In genomic region chr16:60087530-60087929, GRCh38 we compare ENCODE assay signal across 39 cellular contexts.
"Had no signal": no experiment of that assay in that cellular context is flagged by ENCODE, and none has a peak within 500 bp of the region (broad histone marks: within the 10 kb centered on the region; RNA-seq: fewer than 3 reads in every experiment).

No MANE protein-coding gene starts in this region.

- H3K9me3 ChIP-seq: adrenal gland, ascending aorta, breast epithelium had no signal

- H3K36me3 ChIP-seq: adrenal gland, ascending aorta, brain microvascular endothelial cell, breast epithelium, cardiac muscle cell had no signal

- H3K27ac Mint-ChIP-seq: activated naive CD4-positive, alpha-beta T cell treated with anti-CD3 and anti-CD28 coated beads for 36 hours; activated naive CD4-positive, alpha-beta T cell treated with anti-CD3 and anti-CD28 coated beads, Interleukin-2, amount 10 ng/mL, durations not matched to agents 7 days and 5 days; activated naive CD4-positive, alpha-beta T cell treated with anti-CD3 and anti-CD28 coated beads, Interleukin-2, amount 50 U/mL, for 24 hours; activated naive CD4-positive, alpha-beta T cell treated with anti-CD3 and anti-CD28 coated beads, Interleukin-2, amount 50 U/mL, for 72 hours; activated naive CD8-positive, alpha-beta T cell; activated naive CD8-positive, alpha-beta T cell treated with anti-CD3 and anti-CD28 coated beads for 36 hours; activated naive CD8-positive, alpha-beta T cell treated with anti-CD3 and anti-CD28 coated beads, Interleukin-2, amount 10 ng/mL, durations not matched to agents 7 days and 5 days; activated naive CD8-positive, alpha-beta T cell treated with anti-CD3 and anti-CD28 coated beads, Interleukin-2, amount 50 U/mL, for 24 hours; activated T-cell treated with anti-CD3 and anti-CD28 coated beads, Interleukin-2, amount 50 U/mL, for 24 hours; activated T-cell treated with anti-CD3 and anti-CD28 coated beads, Interleukin-2, amount 50 U/mL, for 72 hours; activated T-helper 1 cell treated with anti-CD3 and anti-CD28 coated beads, Interleukin-12 subunit alpha, Interleukin-12 subunit beta, Interleukin-2, Interleukin-4 antibody, amounts not matched to agents 30 ng/mL and 10 ng/mL and 1 ng/mL, durations not matched to agents 14 hours and 24 hours and 36 hours; activated T-helper 17 cell treated with anti-CD3 and anti-CD28 coated beads, Interleukin-2, amount 50 U/mL, for 72 hours; activated T-helper 2 cell treated with anti-CD3 and anti-CD28 coated beads, Interferon-gamma antibody, Interleukin-2, Interleukin-4, amounts not matched to agents 10 μg/mL and 5 μg/mL and 100 μg/mL, durations not matched to agents 14 hours and 24 hours and 36 hours; brain had no signal

- FAIRE-seq: astrocyte, bronchial epithelial cell had no signal

- H3K27me3 ChIP-seq: adrenal gland, ascending aorta, body of pancreas, brain microvascular endothelial cell, breast epithelium, cardiac muscle cell had no signal

- H3K4me3 ChIP-seq: adrenal gland, ascending aorta, body of pancreas, breast epithelium, cardiac muscle cell had no signal

- H3K36me3 Mint-ChIP-seq: activated naive CD4-positive, alpha-beta T cell treated with anti-CD3 and anti-CD28 coated beads, Interleukin-2, amount 10 ng/mL, durations not matched to agents 7 days and 5 days; activated naive CD4-positive, alpha-beta T cell treated with anti-CD3 and anti-CD28 coated beads, Interleukin-2, amount 50 U/mL, for 24 hours; activated naive CD4-positive, alpha-beta T cell treated with anti-CD3 and anti-CD28 coated beads, Interleukin-2, amount 50 U/mL, for 72 hours; activated naive CD8-positive, alpha-beta T cell; activated naive CD8-positive, alpha-beta T cell treated with anti-CD3 and anti-CD28 coated beads for 36 hours; activated naive CD8-positive, alpha-beta T cell treated with anti-CD3 and anti-CD28 coated beads, Interleukin-2, amount 10 ng/mL, durations not matched to agents 7 days and 5 days; brain had no signal

- H3K4me3 Mint-ChIP-seq: activated naive CD4-positive, alpha-beta T cell treated with anti-CD3 and anti-CD28 coated beads for 36 hours; activated naive CD4-positive, alpha-beta T cell treated with anti-CD3 and anti-CD28 coated beads, Interleukin-2, amount 10 ng/mL, durations not matched to agents 7 days and 5 days; activated naive CD4-positive, alpha-beta T cell treated with anti-CD3 and anti-CD28 coated beads, Interleukin-2, amount 50 U/mL, for 24 hours; activated naive CD8-positive, alpha-beta T cell; activated naive CD8-positive, alpha-beta T cell treated with anti-CD3 and anti-CD28 coated beads for 36 hours; activated naive CD8-positive, alpha-beta T cell treated with anti-CD3 and anti-CD28 coated beads, Interleukin-2, amount 10 ng/mL, durations not matched to agents 7 days and 5 days; activated naive CD8-positive, alpha-beta T cell treated with anti-CD3 and anti-CD28 coated beads, Interleukin-2, amount 50 U/mL, for 24 hours; activated T-cell treated with anti-CD3 and anti-CD28 coated beads, Interleukin-2, amount 50 U/mL, for 24 hours; activated T-cell treated with anti-CD3 and anti-CD28 coated beads, Interleukin-2, amount 50 U/mL, for 4 hours; activated T-cell treated with anti-CD3 and anti-CD28 coated beads, Interleukin-2, amount 50 U/mL, for 72 hours; activated T-helper 1 cell treated with anti-CD3 and anti-CD28 coated beads, Interleukin-12 subunit alpha, Interleukin-12 subunit beta, Interleukin-2, Interleukin-4 antibody, amounts not matched to agents 30 ng/mL and 10 ng/mL and 1 ng/mL, durations not matched to agents 14 hours and 24 hours and 36 hours; activated T-helper 17 cell treated with anti-CD3 and anti-CD28 coated beads, Interleukin-2, amount 50 U/mL, for 72 hours; brain; central memory CD8-positive, alpha-beta T cell had no signal

- DNase-seq: activated effector memory CD4-positive, alpha-beta T cell treated with anti-CD3 and anti-CD28 coated beads, Interleukin-2, amount 50 U/mL, for 16 hours; activated effector memory CD4-positive, alpha-beta T cell treated with Interleukin-2 at 50 U/mL for 16 hours; activated gamma-delta T cell; activated gamma-delta T cell treated with Interleukin-2 at 50 U/mL for 16 hours; activated naive CD4-positive, alpha-beta T cell; activated naive CD4-positive, alpha-beta T cell treated with anti-CD3 and anti-CD28 coated beads for 36 hours; activated naive CD4-positive, alpha-beta T cell treated with anti-CD3 and anti-CD28 coated beads, Interleukin-2, amount 10 ng/mL, durations not matched to agents 7 days and 5 days; activated naive CD4-positive, alpha-beta T cell treated with anti-CD3 and anti-CD28 coated beads, Interleukin-2, amount 50 U/mL, for 16 hours; activated naive CD4-positive, alpha-beta T cell treated with Interleukin-2 at 50 U/mL for 16 hours; activated naive CD8-positive, alpha-beta T cell treated with anti-CD3 and anti-CD28 coated beads for 36 hours; activated naive CD8-positive, alpha-beta T cell treated with anti-CD3 and anti-CD28 coated beads, Interleukin-2, amount 10 ng/mL, durations not matched to agents 7 days and 5 days; activated naive CD8-positive, alpha-beta T cell treated with anti-CD3 and anti-CD28 coated beads, Interleukin-2, amount 50 U/mL, for 24 hours; activated T-cell treated with anti-CD3 and anti-CD28 coated beads, Interleukin-2, amount 50 U/mL, for 24 hours; activated T-cell treated with anti-CD3 and anti-CD28 coated beads, Interleukin-2, amount 50 U/mL, for 4 hours; activated T-cell treated with anti-CD3 and anti-CD28 coated beads, Interleukin-2, amount 50 U/mL, for 48 hours; activated T-cell treated with anti-CD3 and anti-CD28 coated beads, Interleukin-2, amount 50 U/mL, for 72 hours; adrenal gland; amniotic stem cell; amygdala; anterior cingulate cortex; aorta; body of pancreas; brain microvascular endothelial cell; caudate nucleus; central memory CD4-positive, alpha-beta T cell; cerebellar nuclear complex had no signal

- H3K27me3 Mint-ChIP-seq: activated naive CD4-positive, alpha-beta T cell treated with anti-CD3 and anti-CD28 coated beads, Interleukin-2, amount 10 ng/mL, durations not matched to agents 7 days and 5 days; activated naive CD4-positive, alpha-beta T cell treated with anti-CD3 and anti-CD28 coated beads, Interleukin-2, amount 50 U/mL, for 24 hours; activated naive CD8-positive, alpha-beta T cell; activated naive CD8-positive, alpha-beta T cell treated with anti-CD3 and anti-CD28 coated beads for 36 hours; activated naive CD8-positive, alpha-beta T cell treated with anti-CD3 and anti-CD28 coated beads, Interleukin-2, amount 10 ng/mL, durations not matched to agents 7 days and 5 days; activated naive CD8-positive, alpha-beta T cell treated with anti-CD3 and anti-CD28 coated beads, Interleukin-2, amount 50 U/mL, for 24 hours; activated T-cell treated with anti-CD3 and anti-CD28 coated beads, Interleukin-2, amount 50 U/mL, for 24 hours; activated T-helper 17 cell treated with anti-CD3 and anti-CD28 coated beads, Interleukin-2, amount 50 U/mL, for 72 hours; central memory CD8-positive, alpha-beta T cell had no signal

- H3K27ac ChIP-seq: adrenal gland, ascending aorta, body of pancreas, brain microvascular endothelial cell, breast epithelium, cardiac muscle cell had no signal

- H3K4me1 Mint-ChIP-seq: activated naive CD4-positive, alpha-beta T cell treated with anti-CD3 and anti-CD28 coated beads, Interleukin-2, amount 10 ng/mL, durations not matched to agents 7 days and 5 days; activated naive CD4-positive, alpha-beta T cell treated with anti-CD3 and anti-CD28 coated beads, Interleukin-2, amount 50 U/mL, for 24 hours; activated naive CD8-positive, alpha-beta T cell treated with anti-CD3 and anti-CD28 coated beads for 36 hours; activated naive CD8-positive, alpha-beta T cell treated with anti-CD3 and anti-CD28 coated beads, Interleukin-2, amount 10 ng/mL, durations not matched to agents 7 days and 5 days; activated naive CD8-positive, alpha-beta T cell treated with anti-CD3 and anti-CD28 coated beads, Interleukin-2, amount 50 U/mL, for 24 hours; activated T-helper 17 cell treated with anti-CD3 and anti-CD28 coated beads, Interleukin-2, amount 50 U/mL, for 72 hours; central memory CD8-positive, alpha-beta T cell had no signal

- ATAC-seq: activated naive CD4-positive, alpha-beta T cell treated with anti-CD3 and anti-CD28 coated beads, Interleukin-2, amount 50 U/mL, for 72 hours; activated naive CD8-positive, alpha-beta T cell treated with anti-CD3 and anti-CD28 coated beads, Interleukin-2, amount 50 U/mL, for 24 hours; activated T-cell treated with anti-CD3 and anti-CD28 coated beads, Interleukin-2, amount 50 U/mL, for 4 hours; activated T-cell treated with anti-CD3 and anti-CD28 coated beads, Interleukin-2, amount 50 U/mL, for 72 hours; activated T-helper 17 cell treated with anti-CD3 and anti-CD28 coated beads, Interleukin-2, amount 50 U/mL, for 72 hours; body of pancreas had no signal

- H3K4me1 ChIP-seq: adrenal gland, ascending aorta, body of pancreas, breast epithelium had no signal
